In genomic region chr5:145990077-145990653, GRCh38 we compare ENCODE assay signal across 30 cellular contexts. TPM values are rescaled to one million over a fixed set of nuclear protein-coding genes. Genes with fewer than 3 reads are reported as not detected.
"Had no signal": no experiment of that assay in that cellular context is flagged by ENCODE, and none has a peak within 500 bp of the region (broad histone marks: within the 10 kb centered on the region; RNA-seq: fewer than 3 reads in every experiment).

No MANE protein-coding gene starts in this region.

- ATAC-seq: activated CD4-positive, alpha-beta T cell treated with anti-CD3 and anti-CD28 coated beads for 36 hours; activated T-helper 17 cell treated with anti-CD3 and anti-CD28 coated beads, Interleukin-2, amount 50 U/mL, for 72 hours had no signal

- H3K9ac ChIP-seq: SK-N-SH had no signal

- H3K4me3 Mint-ChIP-seq: activated CD4-positive, alpha-beta memory T cell treated with anti-CD3 and anti-CD28 coated beads, Interleukin-2, amount 10 ng/mL, durations not matched to agents 7 days and 5 days; activated CD4-positive, alpha-beta T cell treated with anti-CD3 and anti-CD28 coated beads for 36 hours; activated naive CD8-positive, alpha-beta T cell treated with anti-CD3 and anti-CD28 coated beads, Interleukin-2, amount 10 ng/mL, durations not matched to agents 7 days and 5 days; activated T-helper 17 cell treated with anti-CD3 and anti-CD28 coated beads, Interleukin-2, amount 50 U/mL, for 72 hours had no signal

- H3K36me3 ChIP-seq: adrenal gland, MG63, SJCRH30, WERI-Rb-1 had no signal

- H3K4me1 Mint-ChIP-seq: activated CD4-positive, alpha-beta memory T cell treated with anti-CD3 and anti-CD28 coated beads, Interleukin-2, amount 10 ng/mL, durations not matched to agents 7 days and 5 days; activated CD4-positive, alpha-beta T cell treated with anti-CD3 and anti-CD28 coated beads for 36 hours; activated naive CD8-positive, alpha-beta T cell treated with anti-CD3 and anti-CD28 coated beads, Interleukin-2, amount 10 ng/mL, durations not matched to agents 7 days and 5 days; activated T-helper 17 cell treated with anti-CD3 and anti-CD28 coated beads, Interleukin-2, amount 50 U/mL, for 72 hours had no signal

- DNase-seq: activated CD4-positive, alpha-beta memory T cell treated with anti-CD3 and anti-CD28 coated beads, Interleukin-2, amount 10 ng/mL, durations not matched to agents 7 days and 5 days; activated CD4-positive, alpha-beta T cell treated with anti-CD3 and anti-CD28 coated beads for 36 hours; activated CD4-positive, alpha-beta T cell treated with anti-CD3 and anti-CD28 coated beads, Interleukin-2, amount 50 U/mL, for 1 hour; activated gamma-delta T cell treated with Interleukin-2 at 50 U/mL for 16 hours; activated naive CD4-positive, alpha-beta T cell treated with anti-CD3 and anti-CD28 coated beads, Interleukin-2, amount 50 U/mL, for 16 hours; activated naive CD8-positive, alpha-beta T cell treated with anti-CD3 and anti-CD28 coated beads, Interleukin-2, amount 10 ng/mL, durations not matched to agents 7 days and 5 days; activated T-cell treated with anti-CD3 and anti-CD28 coated beads for 4 hours; activated T-cell treated with anti-CD3 and anti-CD28 coated beads, Interleukin-2, amount 50 U/mL, for 48 hours; adrenal gland; anterior cingulate cortex; cerebellar nuclear complex; MG63; MV-4-11; NCI-H1105; NCI-H1436; NCI-H1694 treated with DMSO at 0.1 percent for 48 hours; NCI-H2081; NCI-H2171; NCI-H2227 treated with DMSO at 0.1 percent for 48 hours; NCI-H510A; NCI-H69; Right ventricle myocardium superior; RPMI8226; SJCRH30; SK-N-SH; T-helper 1 cell; WERI-Rb-1 had no signal

- H3K27ac Mint-ChIP-seq: activated CD4-positive, alpha-beta memory T cell treated with anti-CD3 and anti-CD28 coated beads, Interleukin-2, amount 10 ng/mL, durations not matched to agents 7 days and 5 days; activated CD4-positive, alpha-beta T cell treated with anti-CD3 and anti-CD28 coated beads for 36 hours; activated naive CD8-positive, alpha-beta T cell treated with anti-CD3 and anti-CD28 coated beads, Interleukin-2, amount 10 ng/mL, durations not matched to agents 7 days and 5 days; activated T-helper 17 cell treated with anti-CD3 and anti-CD28 coated beads, Interleukin-2, amount 50 U/mL, for 72 hours had no signal

- H3K36me3 Mint-ChIP-seq: activated naive CD8-positive, alpha-beta T cell treated with anti-CD3 and anti-CD28 coated beads, Interleukin-2, amount 10 ng/mL, durations not matched to agents 7 days and 5 days had no signal

- H3K4me2 ChIP-seq: SK-N-SH had no signal

- H3K4me3 ChIP-seq: adrenal gland, MG63, SJCRH30 had no signal

- H3K27ac ChIP-seq: adrenal gland, SJCRH30, WERI-Rb-1 had no signal

- H3K4me1 ChIP-seq: adrenal gland, SJCRH30 had no signal

- H3K9me3 ChIP-seq: adrenal gland, SJCRH30, SK-N-SH had no signal

- H3K9me3 Mint-ChIP-seq: activated naive CD8-positive, alpha-beta T cell treated with anti-CD3 and anti-CD28 coated beads, Interleukin-2, amount 10 ng/mL, durations not matched to agents 7 days and 5 days had no signal

- H3K27me3 ChIP-seq: adrenal gland, MG63, SJCRH30 had no signal

RNA-seq across cellular contexts. Expression of gene SH3RF2, which starts 53.8 kb away (rescaled TPM):
- total RNA-seq: activated CD8-positive, alpha-beta memory T cell treated with anti-CD3 and anti-CD28 coated beads for 36 hours; activated naive CD8-positive, alpha-beta T cell treated with anti-CD3 and anti-CD28 coated beads, Interleukin-2, amount 10 ng/mL, durations not matched to agents 7 days and 5 days; OCI-LY7; SJCRH30 had no signal
